ENCODE assay signal across 8 cellular contexts in genomic region chr14:101761881-101762529, GRCh38. TPM values are rescaled to one million over a fixed set of nuclear protein-coding genes. Genes with fewer than 3 reads are reported as not detected.
A peak's percentile ranks its signal among the peaks of the same experiment; 100 is the strongest.
DNase-seq lines count a peak whose midpoint lies in the region; ATAC-seq and TF ChIP-seq lines count a peak whose summit lies in the region.

No MANE protein-coding gene starts in this region.

- peak; percentile 19 for ATAC-seq in GM21381 (IDR thresholded peaks at IDR 0.05; ENCODE audit: unreplicated experiment)
- no peak for ATAC-seq in naive thymus-derived CD4-positive, alpha-beta T cell

- no peaks in the 10 kb centered on the region for H3K27me3 ChIP-seq in naive thymus-derived CD4-positive, alpha-beta T cell (ENCODE audit: control insufficient read depth in 2 of 2, insufficient read depth in 2 of 2, low read length in 2 of 2)

- DNase-seq in COR-L47 (lab: John Stamatoyannopoulos, UW): peak; percentile 27
- DNase-seq in HuH-7 (ENCODE audit: low spot score): peak; percentile 41
- DNase-seq in activated CD8-positive, alpha-beta memory T cell treated with anti-CD3 and anti-CD28 coated beads for 1 hour (ENCODE audit: extremely low read depth in 1 of 2, low read depth in 1 of 2): peak; percentile 26 to 28
- DNase-seq in epithelial cell of proximal tubule (ENCODE audit: low read depth): no peak
- peak; percentile 28 to 65 (median 50) for DNase-seq in naive thymus-derived CD4-positive, alpha-beta T cell
- no peak for DNase-seq in type B pancreatic cell (ENCODE audit: extremely low spot score, unreplicated experiment)
- no peak for DNase-seq in kidney tubule cell (ENCODE audit: low spot score)

- H3K36me3 Mint-ChIP-seq in naive thymus-derived CD4-positive, alpha-beta T cell: peaks cover 0 to 19% (median 7%) of the 10 kb centered on the region in 5 donors
- H3K36me3 Mint-ChIP-seq in type B pancreatic cell: peaks cover 5% of the 10 kb centered on the region

- peaks cover 30 to 61% (median 43%) of the 10 kb centered on the region in 7 donors for H3K4me1 Mint-ChIP-seq in naive thymus-derived CD4-positive, alpha-beta T cell
- H3K4me1 Mint-ChIP-seq in type B pancreatic cell (ENCODE audit: unreplicated experiment): no peaks in the 10 kb centered on the region

- no peaks in the 10 kb centered on the region for H3K9me3 ChIP-seq in naive thymus-derived CD4-positive, alpha-beta T cell (ENCODE audit: control insufficient read depth in 2 of 3, low read length in 3 of 3)

- peaks cover 0 to 1% (median 0%) of the 10 kb centered on the region in 11 donors for H3K9me3 Mint-ChIP-seq in naive thymus-derived CD4-positive, alpha-beta T cell
- H3K9me3 Mint-ChIP-seq in type B pancreatic cell: no peaks in the 10 kb centered on the region

- intact Hi-C loops in naive thymus-derived CD4-positive, alpha-beta T cell (cut with micrococcal nuclease): loop anchor here (1.0 to 5.0 kb wide), 6 partner anchors 23 to 543 kb away; partner anchors contain the start of genes DYNC1H1 (in 1 of the 2), HSP90AA1 (in 1 of the 2), MOK (in 1 of the 2) and WDR20 (in 1 of the 2)

- POLR2A ChIA-PET in naive thymus-derived CD4-positive, alpha-beta T cell (lab: Charles Lee): interaction anchor here (0.7 to 5.9 kb wide), 19 partner anchors 9 to 833 kb away, joined by 3 to 38 read pairs (median 4); no protein-coding TSS in a partner anchor

- peak overlapping the region; percentile 69 to 95 (median 91) for H3K27ac Mint-ChIP-seq in naive thymus-derived CD4-positive, alpha-beta T cell
- peak overlapping the region; percentile 79 for H3K27ac Mint-ChIP-seq in type B pancreatic cell

- peaks cover 11 to 14% of the 10 kb centered on the region in 2 donors for H3K4me1 ChIP-seq in naive thymus-derived CD4-positive, alpha-beta T cell (ENCODE audit: control insufficient read depth in 2 of 2, insufficient read depth in 2 of 2, low read length in 2 of 2)

- peak overlapping the region; percentile 80 for H3K4me3 ChIP-seq in epithelial cell of proximal tubule (ENCODE audit: low read depth, low read length)
- H3K4me3 ChIP-seq in naive thymus-derived CD4-positive, alpha-beta T cell (ENCODE audit: low read length): peak overlapping the region; percentile 59

- peak overlapping the region; percentile 72 for H3K27ac ChIP-seq in naive thymus-derived CD4-positive, alpha-beta T cell (ENCODE audit: low read depth, low read length)

- TF ChIP-seq CTCF in epithelial cell of proximal tubule (conservative IDR thresholded peaks at IDR 0.05; ENCODE audit: low read depth, low read length) (no peak), type B pancreatic cell (conservative IDR thresholded peaks at IDR 0.05) (no peak)

- H3K36me3 ChIP-seq in naive thymus-derived CD4-positive, alpha-beta T cell (ENCODE audit: control insufficient read depth in 2 of 3, insufficient read depth in 3 of 3, low read length in 3 of 3): peaks cover 0 to 8% (median 4%) of the 10 kb centered on the region in 3 experiments

- peak overlapping the region; percentile 89 to 96 (median 93) for H3K4me3 Mint-ChIP-seq in naive thymus-derived CD4-positive, alpha-beta T cell
- H3K4me3 Mint-ChIP-seq in type B pancreatic cell: peak overlapping the region; percentile 93

- CTCF ChIA-PET in naive thymus-derived CD4-positive, alpha-beta T cell (lab: Charles Lee): interaction anchor here (0.6 to 1.2 kb wide), 6 partner anchors 8 to 557 kb away, joined by 3 to 6 read pairs (median 3); no protein-coding TSS in a partner anchor

- H3K27me3 Mint-ChIP-seq in naive thymus-derived CD4-positive, alpha-beta T cell: peaks cover 0 to 9% (median 0%) of the 10 kb centered on the region in 5 donors
- H3K27me3 Mint-ChIP-seq in type B pancreatic cell: peaks cover 20% of the 10 kb centered on the region

RNA-seq across cellular contexts. Expression of gene PPP2R5C, which starts 0.5 kb away (rescaled TPM):
- 61.6 and 63.5 TPM in 2 replicates for total RNA-seq in epithelial cell of proximal tubule
- 100 to 1,000 TPM; 266 to 449 (median 405) TPM for total RNA-seq in naive thymus-derived CD4-positive, alpha-beta T cell
- 100 to 1,000 TPM; 155 to 181 TPM for polyA plus RNA-seq in naive thymus-derived CD4-positive, alpha-beta T cell
- total RNA-seq in type B pancreatic cell (ENCODE audit: low replicate concordance): 99.8 TPM in 2 replicates

Comparison
In these comparisons a context has a peak if more than half of its experiments do, and no peak if none do; other contexts are left out.
1. DNase-seq: peak in COR-L47 (single experiment), HuH-7 (single experiment), activated CD8-positive, alpha-beta memory T cell treated with anti-CD3 and anti-CD28 coated beads for 1 hour (2 of 2) and naive thymus-derived CD4-positive, alpha-beta T cell (9 of 9); none in epithelial cell of proximal tubule (single experiment), type B pancreatic cell (single experiment) and kidney tubule cell (single experiment).